In genomic region chr9:37751186-37751585, GRCh38 we compare ENCODE assay signal across 1 cellular context.
TF ChIP-seq lines count a peak whose summit lies in the region.

No MANE protein-coding gene starts in this region.

TF ChIP-seq in H1, 55 proteins besides CTCF, POLR2A, EP300 and RAD21:
- TF ChIP-seq TAF7 (optimal IDR thresholded peaks at IDR 0.05; ENCODE audit: borderline replicate concordance, low read depth, low read length) (no peak), SIX5 (IDR thresholded peaks at IDR 0.05; ENCODE audit: low read depth, low read length) (no peak), EZH2 (IDR thresholded peaks at IDR 0.05; ENCODE audit: low read depth, low read length, severe bottlenecking) (no peak), ATF2 (IDR thresholded peaks at IDR 0.05; ENCODE audit: low read length) (no peak)
